ENCODE assay signal across 20 cellular contexts in the genomic region with DNA sequence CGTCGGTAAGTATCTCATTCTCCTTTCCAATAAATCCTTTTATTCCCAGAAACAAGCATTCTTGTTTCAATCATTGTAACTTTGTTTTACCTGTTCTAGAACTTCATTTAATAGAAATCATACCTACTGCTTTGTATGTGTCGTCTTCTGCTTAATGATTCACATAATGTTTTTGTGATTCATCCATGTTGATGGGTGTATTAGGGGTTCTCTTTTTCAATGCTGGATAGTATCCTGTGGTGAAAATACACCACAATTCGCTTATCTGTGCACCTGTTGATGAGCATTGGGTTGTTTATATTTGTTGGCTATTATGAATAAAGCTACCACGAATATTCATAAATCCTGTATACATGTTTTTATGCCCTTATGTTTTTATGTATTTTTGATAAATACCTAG.
DNase-seq lines count a peak whose midpoint lies in the region; ATAC-seq and TF ChIP-seq lines count a peak whose summit lies in the region.
"Had no signal": no experiment of that assay in that cellular context is flagged by ENCODE, and none has a peak within 500 bp of the region (broad histone marks: within the 10 kb centered on the region; RNA-seq: fewer than 3 reads in every experiment).

No MANE protein-coding gene starts in this region.

- peak overlapping the region; percentile 55 for H3K27ac Mint-ChIP-seq in activated CD4-positive, alpha-beta T cell treated with anti-CD3 and anti-CD28 coated beads, Interleukin-2, amount 10 ng/mL, durations not matched to agents 24 days and 14 days
- H3K27ac Mint-ChIP-seq in natural killer cell treated with Interleukin-12 subunit alpha and Interleukin-12 subunit beta and Interleukin-15 and Interleukin-18, amount 100 ng/mL, for 72 hours, result peak overlapping the region in 1 of 2 donors; percentile 91
- H3K27ac Mint-ChIP-seq in natural killer cell, result no peak overlapping the region
- H3K27ac Mint-ChIP-seq in activated T-helper 1 cell treated with anti-CD3 and anti-CD28 coated beads, Interleukin-12 subunit alpha, Interleukin-12 subunit beta, Interleukin-2, Interleukin-4 antibody, amounts not matched to agents 30 ng/mL and 10 ng/mL and 1 ng/mL, durations not matched to agents 14 hours and 24 hours and 36 hours, result peak overlapping the region; percentile 40

- H3K9me3 Mint-ChIP-seq in activated CD4-positive, alpha-beta T cell treated with anti-CD3 and anti-CD28 coated beads, Interleukin-2, amount 10 ng/mL, durations not matched to agents 24 days and 14 days, result peaks cover 11% of the 10 kb centered on the region
- H3K9me3 Mint-ChIP-seq in natural killer cell treated with Interleukin-12 subunit alpha and Interleukin-12 subunit beta and Interleukin-15 and Interleukin-18, amount 100 ng/mL, for 72 hours, result no peaks in the 10 kb centered on the region
- H3K9me3 Mint-ChIP-seq in natural killer cell, result no peaks in the 10 kb centered on the region
- H3K9me3 Mint-ChIP-seq in activated T-helper 1 cell treated with anti-CD3 and anti-CD28 coated beads, Interleukin-12 subunit alpha, Interleukin-12 subunit beta, Interleukin-2, Interleukin-4 antibody, amounts not matched to agents 30 ng/mL and 10 ng/mL and 1 ng/mL, durations not matched to agents 14 hours and 24 hours and 36 hours, result peaks cover 18% of the 10 kb centered on the region

- DNase-seq in activated CD4-positive, alpha-beta T cell treated with anti-CD3 and anti-CD28 coated beads, Interleukin-2, amount 10 ng/mL, durations not matched to agents 24 days and 14 days, result no peak
- DNase-seq in activated CD4-positive, alpha-beta T cell treated with anti-CD3 and anti-CD28 coated beads for 4 hours, result no peak
- no peak for DNase-seq in natural killer cell treated with Interleukin-12 subunit alpha and Interleukin-12 subunit beta and Interleukin-15 and Interleukin-18, amount 100 ng/mL, for 72 hours (ENCODE audit: low spot score)
- no peak for DNase-seq in natural killer cell
- DNase-seq in activated T-helper 1 cell treated with anti-CD3 and anti-CD28 coated beads, Interleukin-12 subunit alpha, Interleukin-12 subunit beta, Interleukin-2, Interleukin-4 antibody, amounts not matched to agents 30 ng/mL and 10 ng/mL and 1 ng/mL, durations not matched to agents 14 hours and 24 hours and 36 hours (ENCODE audit: low spot score), result no peak
- no peak for DNase-seq in MV-4-11 (lab: John Stamatoyannopoulos, UW)
- DNase-seq: AML-193, C1 segment of cervical spinal cord, EL, GF-D8, Karpas-422, NCI-H1694, NCI-H2081, NCI-H2171, NCI-H345, NCI-H526, Peyer's patch, SJCRH30 had no signal

- intact Hi-C loops in activated CD4-positive, alpha-beta T cell treated with anti-CD3 and anti-CD28 coated beads, Interleukin-2, amount 10 ng/mL, durations not matched to agents 24 days and 14 days (cut with micrococcal nuclease), result loop anchor here (5.0 kb wide), 1 partner anchor 190 kb away; no protein-coding TSS in a partner anchor
- intact Hi-C loops in natural killer cell (cut with micrococcal nuclease), result no loop called here
- intact Hi-C loops in activated T-helper 1 cell treated with anti-CD3 and anti-CD28 coated beads, Interleukin-12 subunit alpha, Interleukin-12 subunit beta, Interleukin-2, Interleukin-4 antibody, amounts not matched to agents 30 ng/mL and 10 ng/mL and 1 ng/mL, durations not matched to agents 14 hours and 24 hours and 36 hours (cut with micrococcal nuclease), result loop anchor here (5.0 kb wide), 1 partner anchor 195 kb away; no protein-coding TSS in a partner anchor

- H3K27me3 Mint-ChIP-seq in activated CD4-positive, alpha-beta T cell treated with anti-CD3 and anti-CD28 coated beads, Interleukin-2, amount 10 ng/mL, durations not matched to agents 24 days and 14 days, result peaks cover 2% of the 10 kb centered on the region
- H3K27me3 Mint-ChIP-seq in natural killer cell treated with Interleukin-12 subunit alpha and Interleukin-12 subunit beta and Interleukin-15 and Interleukin-18, amount 100 ng/mL, for 72 hours, result peaks cover 0 to 2% of the 10 kb centered on the region in 2 donors
- H3K27me3 Mint-ChIP-seq in natural killer cell (ENCODE audit: low read depth in 2 of 2), result no peaks in the 10 kb centered on the region
- H3K27me3 Mint-ChIP-seq in activated T-helper 1 cell treated with anti-CD3 and anti-CD28 coated beads, Interleukin-12 subunit alpha, Interleukin-12 subunit beta, Interleukin-2, Interleukin-4 antibody, amounts not matched to agents 30 ng/mL and 10 ng/mL and 1 ng/mL, durations not matched to agents 14 hours and 24 hours and 36 hours (ENCODE audit: insufficient read depth), result no peaks in the 10 kb centered on the region

- peaks cover 7% of the 10 kb centered on the region for H3K36me3 Mint-ChIP-seq in activated CD4-positive, alpha-beta T cell treated with anti-CD3 and anti-CD28 coated beads, Interleukin-2, amount 10 ng/mL, durations not matched to agents 24 days and 14 days (ENCODE audit: low read depth)
- peaks cover 5% of the 10 kb centered on the region for H3K36me3 Mint-ChIP-seq in natural killer cell treated with Interleukin-12 subunit alpha and Interleukin-12 subunit beta and Interleukin-15 and Interleukin-18, amount 100 ng/mL, for 72 hours
- no peaks in the 10 kb centered on the region for H3K36me3 Mint-ChIP-seq in natural killer cell
- H3K36me3 Mint-ChIP-seq in activated T-helper 1 cell treated with anti-CD3 and anti-CD28 coated beads, Interleukin-12 subunit alpha, Interleukin-12 subunit beta, Interleukin-2, Interleukin-4 antibody, amounts not matched to agents 30 ng/mL and 10 ng/mL and 1 ng/mL, durations not matched to agents 14 hours and 24 hours and 36 hours (ENCODE audit: low read depth), result peaks cover 6% of the 10 kb centered on the region

- H3K4me3 Mint-ChIP-seq in activated CD4-positive, alpha-beta T cell treated with anti-CD3 and anti-CD28 coated beads, Interleukin-2, amount 10 ng/mL, durations not matched to agents 24 days and 14 days, result no peak overlapping the region
- H3K4me3 Mint-ChIP-seq in natural killer cell treated with Interleukin-12 subunit alpha and Interleukin-12 subunit beta and Interleukin-15 and Interleukin-18, amount 100 ng/mL, for 72 hours, result peak overlapping the region; percentile 51
- H3K4me3 Mint-ChIP-seq in natural killer cell, result no peak overlapping the region
- H3K4me3 Mint-ChIP-seq in activated T-helper 1 cell treated with anti-CD3 and anti-CD28 coated beads, Interleukin-12 subunit alpha, Interleukin-12 subunit beta, Interleukin-2, Interleukin-4 antibody, amounts not matched to agents 30 ng/mL and 10 ng/mL and 1 ng/mL, durations not matched to agents 14 hours and 24 hours and 36 hours, result no peak overlapping the region

- no peak for TF ChIP-seq CTCF in natural killer cell (IDR thresholded peaks at IDR 0.05)

- ATAC-seq in natural killer cell treated with Interleukin-12 subunit alpha and Interleukin-12 subunit beta and Interleukin-15 and Interleukin-18, amount 100 ng/mL, for 72 hours, result no peak
- ATAC-seq in natural killer cell (no peak), GM21423 (IDR thresholded peaks at IDR 0.05; ENCODE audit: unreplicated experiment) (no peak), HG03025 (IDR thresholded peaks at IDR 0.05; ENCODE audit: low FRiP score, unreplicated experiment) (no peak)

- peaks cover 35% of the 10 kb centered on the region for H3K4me1 Mint-ChIP-seq in activated CD4-positive, alpha-beta T cell treated with anti-CD3 and anti-CD28 coated beads, Interleukin-2, amount 10 ng/mL, durations not matched to agents 24 days and 14 days
- H3K4me1 Mint-ChIP-seq in natural killer cell treated with Interleukin-12 subunit alpha and Interleukin-12 subunit beta and Interleukin-15 and Interleukin-18, amount 100 ng/mL, for 72 hours (ENCODE audit: low read depth in 2 of 2), result peaks cover 4 to 34% of the 10 kb centered on the region in 2 donors
- peaks cover 5% of the 10 kb centered on the region in 2 donors for H3K4me1 Mint-ChIP-seq in natural killer cell
- H3K4me1 Mint-ChIP-seq in activated T-helper 1 cell treated with anti-CD3 and anti-CD28 coated beads, Interleukin-12 subunit alpha, Interleukin-12 subunit beta, Interleukin-2, Interleukin-4 antibody, amounts not matched to agents 30 ng/mL and 10 ng/mL and 1 ng/mL, durations not matched to agents 14 hours and 24 hours and 36 hours (ENCODE audit: low read depth), result peaks cover 52% of the 10 kb centered on the region

Comparison
In these comparisons a context has a peak if more than half of its experiments do, and no peak if none do; other contexts are left out.
1. H3K27ac Mint-ChIP-seq: peak in activated CD4-positive, alpha-beta T cell treated with anti-CD3 and anti-CD28 coated beads, Interleukin-2, amount 10 ng/mL, durations not matched to agents 24 days and 14 days (single experiment) and activated T-helper 1 cell treated with anti-CD3 and anti-CD28 coated beads, Interleukin-12 subunit alpha, Interleukin-12 subunit beta, Interleukin-2, Interleukin-4 antibody, amounts not matched to agents 30 ng/mL and 10 ng/mL and 1 ng/mL, durations not matched to agents 14 hours and 24 hours and 36 hours (single experiment); none in natural killer cell (0 of 2).